9 cellular contexts compared by ENCODE assay signal in the genomic region with DNA sequence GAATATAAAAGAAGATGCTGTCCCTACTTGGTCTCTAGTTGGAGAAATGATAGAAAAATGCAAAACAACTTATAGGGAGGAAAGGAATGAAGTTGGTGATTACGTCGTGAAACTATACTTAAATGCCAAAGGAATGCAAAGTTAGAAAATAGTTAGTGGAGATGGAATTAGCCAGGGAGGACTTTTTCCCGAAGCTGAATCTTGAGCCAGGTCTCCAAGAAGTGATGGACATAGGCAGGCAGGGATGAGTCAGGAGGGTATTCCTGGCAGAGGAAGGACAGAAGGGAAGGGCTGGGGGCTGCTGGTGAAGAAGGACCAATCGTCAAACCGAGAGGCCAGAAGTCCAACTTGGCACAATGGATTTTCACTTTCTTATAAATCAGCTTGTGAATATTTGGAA. TPM values are rescaled to one million over a fixed set of nuclear protein-coding genes. Genes with fewer than 3 reads are reported as not detected.
DNase-seq lines count a peak whose midpoint lies in the region; ATAC-seq and TF ChIP-seq lines count a peak whose summit lies in the region.
"Had no signal": no experiment of that assay in that cellular context is flagged by ENCODE, and none has a peak within 500 bp of the region (broad histone marks: within the 10 kb centered on the region; RNA-seq: fewer than 3 reads in every experiment).

No MANE protein-coding gene starts in this region.

- CTCF ChIA-PET in activated naive CD4-positive, alpha-beta T cell treated with anti-CD3 and anti-CD28 coated beads, Interleukin-2, amount 10 ng/mL, durations not matched to agents 7 days and 5 days (lab: Charles Lee): interaction anchor here (1.3 to 2.0 kb wide), 3 partner anchors 22 to 97 kb away, joined by 3 to 9 read pairs (median 7); no protein-coding TSS in a partner anchor

- no peaks in the 10 kb centered on the region for H3K36me3 ChIP-seq in right lobe of liver

- H3K4me3 Mint-ChIP-seq in activated naive CD4-positive, alpha-beta T cell treated with anti-CD3 and anti-CD28 coated beads, Interleukin-2, amount 10 ng/mL, durations not matched to agents 7 days and 5 days: peak overlapping the region; percentile 82

- ATAC-seq in right lobe of liver: no peak

- no peaks in the 10 kb centered on the region for H3K9me3 ChIP-seq in right lobe of liver

- H3K27ac Mint-ChIP-seq in activated naive CD4-positive, alpha-beta T cell treated with anti-CD3 and anti-CD28 coated beads, Interleukin-2, amount 10 ng/mL, durations not matched to agents 7 days and 5 days: no peak overlapping the region

- no peak for TF ChIP-seq CTCF in right lobe of liver (IDR thresholded peaks at IDR 0.05)

- H3K9me3 Mint-ChIP-seq in activated naive CD4-positive, alpha-beta T cell treated with anti-CD3 and anti-CD28 coated beads, Interleukin-2, amount 10 ng/mL, durations not matched to agents 7 days and 5 days: no peaks in the 10 kb centered on the region

- H3K4me1 Mint-ChIP-seq in activated naive CD4-positive, alpha-beta T cell treated with anti-CD3 and anti-CD28 coated beads, Interleukin-2, amount 10 ng/mL, durations not matched to agents 7 days and 5 days: peaks cover 48% of the 10 kb centered on the region

- H3K27me3 ChIP-seq in right lobe of liver: no peaks in the 10 kb centered on the region

- DNase-seq in activated naive CD4-positive, alpha-beta T cell treated with anti-CD3 and anti-CD28 coated beads, Interleukin-2, amount 10 ng/mL, durations not matched to agents 7 days and 5 days: no peak
- no peak for DNase-seq in activated naive CD4-positive, alpha-beta T cell treated with anti-CD3 and anti-CD28 coated beads, Interleukin-2, amount 50 U/mL, for 16 hours
- DNase-seq in astrocyte of the hippocampus (ENCODE audit: low read depth, low spot score) (peak; percentile 53), right lobe of liver (no peak), ureter (ENCODE audit: low spot score) (peak; percentile 41), NCI-H2029 treated with DMSO at 0.1 percent for 48 hours (lab: John Stamatoyannopoulos, UW) (no peak)
- no peak for DNase-seq in activated CD4-positive, alpha-beta T cell treated with anti-CD3 and anti-CD28 coated beads for 1 hour
- no peak for DNase-seq in stimulated activated CD4-positive, alpha-beta T cell treated with anti-CD3 and anti-CD28 coated beads, Interleukin-15, amount 100 ng/mL, for 24 hours
- DNase-seq: posterior cingulate gyrus had no signal

- no peak overlapping the region for H3K27ac ChIP-seq in right lobe of liver

- 45% methylated on average over 5 of the region's 5 CpGs for WGBS in right lobe of liver (ENCODE audit: insufficient coverage, low coverage, low lambda C conversion rate, missing lambda C conversion rate)

- intact Hi-C loops in right lobe of liver (cut with DNase I): no loop called here

- H3K36me3 Mint-ChIP-seq in activated naive CD4-positive, alpha-beta T cell treated with anti-CD3 and anti-CD28 coated beads, Interleukin-2, amount 10 ng/mL, durations not matched to agents 7 days and 5 days: peaks cover 4% of the 10 kb centered on the region

- peaks cover 4% of the 10 kb centered on the region for H3K27me3 Mint-ChIP-seq in activated naive CD4-positive, alpha-beta T cell treated with anti-CD3 and anti-CD28 coated beads, Interleukin-2, amount 10 ng/mL, durations not matched to agents 7 days and 5 days

- TF ChIP-seq POLR2A in right lobe of liver (IDR thresholded peaks at IDR 0.05): no peak

- peak overlapping the region; percentile 67 to 78 (median 72) for H3K4me3 ChIP-seq in right lobe of liver

- peaks cover 0 to 32% (median 11%) of the 10 kb centered on the region in 4 donors for H3K4me1 ChIP-seq in right lobe of liver

RNA-seq across cellular contexts. Expression of a gene that starts 1.8 kb away (rescaled TPM):
- total RNA-seq in right lobe of liver (10 to 100 TPM in 4 of 6 experiments, 1 to 10 TPM in 2; 7.5 to 13.9 (median 10.6) TPM), ureter (45.7 TPM)

RNA-seq across cellular contexts. Expression of a gene that starts 56.3 kb away (rescaled TPM):
- total RNA-seq in right lobe of liver (10 to 100 TPM; 13.9 to 22.2 (median 19.6) TPM), ureter (47.4 TPM)

RNA-seq across cellular contexts. Expression of a gene that starts 56.3 kb away (rescaled TPM):
- 10 to 100 TPM; 56.6 to 78.3 (median 65.4) TPM for total RNA-seq in right lobe of liver
- 133 TPM for total RNA-seq in ureter

Comparison
In these comparisons a context has a peak if more than half of its experiments do, and no peak if none do; other contexts are left out.
1. DNase-seq: peak in astrocyte of the hippocampus (single experiment) and ureter (single experiment); none in activated naive CD4-positive, alpha-beta T cell treated with anti-CD3 and anti-CD28 coated beads, Interleukin-2, amount 10 ng/mL, durations not matched to agents 7 days and 5 days (single experiment), activated naive CD4-positive, alpha-beta T cell treated with anti-CD3 and anti-CD28 coated beads, Interleukin-2, amount 50 U/mL, for 16 hours (single experiment), right lobe of liver (0 of 3), NCI-H2029 treated with DMSO at 0.1 percent for 48 hours (single experiment), activated CD4-positive, alpha-beta T cell treated with anti-CD3 and anti-CD28 coated beads for 1 hour (single experiment) and stimulated activated CD4-positive, alpha-beta T cell treated with anti-CD3 and anti-CD28 coated beads, Interleukin-15, amount 100 ng/mL, for 24 hours (single experiment).